In genomic region chr2:196205891-196206408, GRCh38 we compare ENCODE assay signal across 14 cellular contexts. TPM values are rescaled to one million over a fixed set of nuclear protein-coding genes. Genes with fewer than 3 reads are reported as not detected.
A peak's percentile ranks its signal among the peaks of the same experiment; 100 is the strongest.
DNase-seq lines count a peak whose midpoint lies in the region; ATAC-seq, FAIRE-seq and TF ChIP-seq lines count a peak whose summit lies in the region.
"Had no signal": no experiment of that assay in that cellular context is flagged by ENCODE, and none has a peak within 500 bp of the region (broad histone marks: within the 10 kb centered on the region; RNA-seq: fewer than 3 reads in every experiment).

No MANE protein-coding gene starts in this region.

- H3K4me3 ChIP-seq in AG10803 (ENCODE audit: low read length) (no peak overlapping the region), GM23248 (no peak overlapping the region), bronchial epithelial cell (ENCODE audit: low read depth, low read length) (no peak overlapping the region)
- H3K4me3 ChIP-seq in naive thymus-derived CD4-positive, alpha-beta T cell (ENCODE audit: low read length), result no peak overlapping the region

- no peaks in the 10 kb centered on the region for H4K20me1 ChIP-seq in GM23248 (ENCODE audit: insufficient read depth)

- H3K27ac ChIP-seq in GM23248, result no peak overlapping the region
- H3K27ac ChIP-seq in naive thymus-derived CD4-positive, alpha-beta T cell (ENCODE audit: low read depth, low read length), result no peak overlapping the region

- H3K27ac Mint-ChIP-seq in naive thymus-derived CD4-positive, alpha-beta T cell, result peak overlapping the region in 7 of 9 donors; percentile 28 to 85 (median 66)
- H3K27ac Mint-ChIP-seq: activated CD8-positive, alpha-beta T cell treated with anti-CD3 and anti-CD28 coated beads for 36 hours had no signal

- no peaks in the 10 kb centered on the region for H3F3A ChIP-seq in GM23248 (ENCODE audit: insufficient read depth)

- no peaks in the 10 kb centered on the region for H3K4me1 ChIP-seq in GM23248 (ENCODE audit: insufficient read depth)
- H3K4me1 ChIP-seq in naive thymus-derived CD4-positive, alpha-beta T cell (ENCODE audit: control insufficient read depth in 2 of 2, insufficient read depth in 2 of 2, low read length in 2 of 2), result peaks cover 17 to 31% of the 10 kb centered on the region in 2 donors

- TF ChIP-seq CTCF in AG10803 (conservative IDR thresholded peaks at IDR 0.05; ENCODE audit: low read length) (no peak), bronchial epithelial cell (IDR thresholded peaks at IDR 0.05; ENCODE audit: insufficient read depth, low read length, severe bottlenecking) (no peak)

- POLR2A ChIA-PET in naive thymus-derived CD4-positive, alpha-beta T cell (lab: Charles Lee), result interaction anchor here (1.0 to 3.4 kb wide), 8 partner anchors 10 to 40 kb away, joined by 3 to 29 read pairs (median 12); partner anchors contain the start of gene STK17B

- H3K9me3 Mint-ChIP-seq in naive thymus-derived CD4-positive, alpha-beta T cell, result peaks cover 0 to 5% (median under 1%) of the 10 kb centered on the region in 11 donors
- H3K9me3 Mint-ChIP-seq: dendritic cell treated with granulocyte-macrophage colony-stimulating factor and Interleukin-4, amounts not matched to agents 40 ng/mL and 50 ng/mL, for 4 days; T-cell had no signal

- H3K9me2 ChIP-seq in GM23248 (ENCODE audit: insufficient read depth), result no peaks in the 10 kb centered on the region

- ATAC-seq in naive thymus-derived CD4-positive, alpha-beta T cell, result no peak
- ATAC-seq in HG03280 (IDR thresholded peaks at IDR 0.05; ENCODE audit: unreplicated experiment) (no peak), HG03039 (IDR thresholded peaks at IDR 0.05; ENCODE audit: unreplicated experiment) (no peak)
- ATAC-seq: T-cell had no signal

- no peak overlapping the region for H2AFZ ChIP-seq in GM23248

- H3K36me3 Mint-ChIP-seq in naive thymus-derived CD4-positive, alpha-beta T cell, result peaks cover 0 to 25% (median 0%) of the 10 kb centered on the region in 5 donors
- H3K36me3 Mint-ChIP-seq: T-cell had no signal

- H3K9me3 ChIP-seq in GM23248 (ENCODE audit: low read depth), result no peaks in the 10 kb centered on the region
- H3K9me3 ChIP-seq in naive thymus-derived CD4-positive, alpha-beta T cell (ENCODE audit: control insufficient read depth in 2 of 3, low read length in 3 of 3), result no peaks in the 10 kb centered on the region

- intact Hi-C loops in naive thymus-derived CD4-positive, alpha-beta T cell (cut with micrococcal nuclease), result no loop called here

- H3K27me3 ChIP-seq in GM23248 (replicated peaks; ENCODE audit: insufficient read depth) (no peaks in the 10 kb centered on the region), bronchial epithelial cell (ENCODE audit: control insufficient read depth, insufficient read depth, low read length) (no peaks in the 10 kb centered on the region)
- H3K27me3 ChIP-seq in naive thymus-derived CD4-positive, alpha-beta T cell (ENCODE audit: control insufficient read depth in 2 of 2, insufficient read depth in 2 of 2, low read length in 2 of 2), result no peaks in the 10 kb centered on the region

- no peak overlapping the region for H3K4me2 ChIP-seq in GM23248 (ENCODE audit: unreplicated experiment)

- no peak overlapping the region for H3K4me3 Mint-ChIP-seq in naive thymus-derived CD4-positive, alpha-beta T cell
- H3K4me3 Mint-ChIP-seq: activated CD8-positive, alpha-beta T cell treated with anti-CD3 and anti-CD28 coated beads for 36 hours; dendritic cell treated with granulocyte-macrophage colony-stimulating factor and Interleukin-4, amounts not matched to agents 40 ng/mL and 50 ng/mL, for 4 days; T-cell had no signal

- no peaks in the 10 kb centered on the region for H3K79me2 ChIP-seq in GM23248 (ENCODE audit: insufficient read depth)

- FAIRE-seq in bronchial epithelial cell (lab: Jason Lieb, UNC), result no peak

- in situ Hi-C loops in GM23248 (cut with MboI), result no loop called here

- CTCF ChIA-PET in naive thymus-derived CD4-positive, alpha-beta T cell (lab: Charles Lee), result interaction anchor here (1.6 kb wide), 1 partner anchor 15 kb away, joined by 5 read pairs; no protein-coding TSS in a partner anchor

- H3K4me1 Mint-ChIP-seq in naive thymus-derived CD4-positive, alpha-beta T cell, result peaks cover 29 to 75% (median 51%) of the 10 kb centered on the region in 7 donors

- no peaks in the 10 kb centered on the region for H3K36me3 ChIP-seq in GM23248 (ENCODE audit: low read depth)
- H3K36me3 ChIP-seq in bronchial epithelial cell (ENCODE audit: control insufficient read depth, insufficient read depth, low read length), result no peaks in the 10 kb centered on the region
- no peaks in the 10 kb centered on the region for H3K36me3 ChIP-seq in naive thymus-derived CD4-positive, alpha-beta T cell (ENCODE audit: control insufficient read depth in 2 of 3, insufficient read depth in 3 of 3, low read length in 3 of 3)

- DNase-seq in AG10803 (ENCODE audit: low read depth), result peak; percentile 94
- DNase-seq in GM23248, result peak; percentile 22
- peak; percentile 31 for DNase-seq in bronchial epithelial cell (ENCODE audit: low read depth)
- DNase-seq in naive thymus-derived CD4-positive, alpha-beta T cell, result no peak
- no peak for DNase-seq in AG08396 (ENCODE audit: low spot score)
- DNase-seq in NCI-H526 treated with DMSO at 0.1 percent for 48 hours (lab: John Stamatoyannopoulos, UW), result no peak
- DNase-seq: activated CD8-positive, alpha-beta T cell treated with anti-CD3 and anti-CD28 coated beads for 36 hours; activated naive CD4-positive, alpha-beta T cell treated with Interleukin-2 at 50 U/mL for 16 hours; COR-L47; T-cell; trophoblast cell had no signal

- no peak overlapping the region for H3K9ac ChIP-seq in GM23248

- H3K27me3 Mint-ChIP-seq in naive thymus-derived CD4-positive, alpha-beta T cell, result no peaks in the 10 kb centered on the region
- H3K27me3 Mint-ChIP-seq: activated CD8-positive, alpha-beta T cell treated with anti-CD3 and anti-CD28 coated beads for 36 hours; dendritic cell treated with granulocyte-macrophage colony-stimulating factor and Interleukin-4, amounts not matched to agents 40 ng/mL and 50 ng/mL, for 4 days; T-cell had no signal

RNA-seq across cellular contexts. Expression of gene STK17B, which starts 34.6 kb away (rescaled TPM):
- 23.6 and 31.0 TPM in 2 replicates for total RNA-seq in GM23248 (2014; rRNA removed; shearing (Covaris generic))
- polyA plus RNA-seq in GM23248 (2016; fragmentation: Nextera tagmentation; extraction: Ambion mirVana), result 13.1 and 13.7 TPM in 2 replicates
- total RNA-seq in bronchial epithelial cell, result 44.2 and 51.6 TPM in 2 replicates
- 100 to 1,000 TPM; 274 to 513 (median 338) TPM for total RNA-seq in naive thymus-derived CD4-positive, alpha-beta T cell
- polyA plus RNA-seq in naive thymus-derived CD4-positive, alpha-beta T cell, result 100 to 1,000 TPM in 1 of 2 donors, 10 to 100 TPM in 1; 66.0 to 149 TPM

Comparison
In these comparisons a context has a peak if more than half of its experiments do, and no peak if none do; other contexts are left out.
1. DNase-seq: peak in AG10803 (single experiment), GM23248 (single experiment) and bronchial epithelial cell (single experiment); none in naive thymus-derived CD4-positive, alpha-beta T cell (0 of 9), AG08396 (single experiment) and NCI-H526 treated with DMSO at 0.1 percent for 48 hours (single experiment).